8 cellular contexts compared by ENCODE assay signal in genomic region chr4:55866973-55867574, GRCh38. TPM values are rescaled to one million over a fixed set of nuclear protein-coding genes. Genes with fewer than 3 reads are reported as not detected.
DNase-seq lines count a peak whose midpoint lies in the region; ATAC-seq and TF ChIP-seq lines count a peak whose summit lies in the region.

No MANE protein-coding gene starts in this region.

- peak; percentile 34 to 73 (median 62) for TF ChIP-seq CTCF in breast epithelium (IDR thresholded peaks at IDR 0.05)
- peak; percentile 85 for TF ChIP-seq CTCF in kidney epithelial cell (IDR thresholded peaks at IDR 0.05; ENCODE audit: insufficient read depth, low read length, poor library complexity, severe bottlenecking)
- peak; percentile 59 to 86 (median 59) for TF ChIP-seq CTCF in testis (IDR thresholded peaks at IDR 0.05)

- peak overlapping the region; percentile 64 for H3K27ac Mint-ChIP-seq in activated naive CD8-positive, alpha-beta T cell
- H3K27ac Mint-ChIP-seq in activated naive CD8-positive, alpha-beta T cell treated with anti-CD3 and anti-CD28 coated beads for 36 hours, result no peak overlapping the region

- no peak for DNase-seq in activated naive CD8-positive, alpha-beta T cell treated with anti-CD3 and anti-CD28 coated beads for 36 hours
- peak; percentile 10 for DNase-seq in HuH-7 (ENCODE audit: low spot score)
- DNase-seq in NOMO-1 treated with DMSO at 0.1 percent for 48 hours (lab: John Stamatoyannopoulos, UW; ENCODE audit: unreplicated experiment), result peak; percentile 71
- no peak for DNase-seq in breast epithelium (ENCODE audit: low spot score in 2 of 2)
- peak; percentile 45 for DNase-seq in kidney epithelial cell (ENCODE audit: low read depth)
- peak; percentile 34 for DNase-seq in testis

- H3K4me1 Mint-ChIP-seq in activated naive CD8-positive, alpha-beta T cell (ENCODE audit: low read depth), result peaks cover 27% of the 10 kb centered on the region
- H3K4me1 Mint-ChIP-seq in activated naive CD8-positive, alpha-beta T cell treated with anti-CD3 and anti-CD28 coated beads for 36 hours, result peaks cover 18% of the 10 kb centered on the region

- ATAC-seq in GM21717 (IDR thresholded peaks at IDR 0.05; ENCODE audit: unreplicated experiment), result peak; percentile 84

- H3K4me1 ChIP-seq in breast epithelium, result no peaks in the 10 kb centered on the region
- H3K4me1 ChIP-seq in testis, result no peaks in the 10 kb centered on the region

- WGBS in testis, 2 donors, result 35% methylated on average over 4 of the region's 4 CpGs

- intact Hi-C loops in breast epithelium (cut with DNase I; ENCODE audit: low total_unique reads) (no loop called here), testis (cut with DNase I; ENCODE audit: low total_unique reads) (no loop called here)

- peaks cover 18% of the 10 kb centered on the region for H3K36me3 ChIP-seq in breast epithelium
- no peaks in the 10 kb centered on the region for H3K36me3 ChIP-seq in kidney epithelial cell (ENCODE audit: control insufficient read depth, insufficient read depth, low read length)
- H3K36me3 ChIP-seq in testis (ENCODE audit: low read depth, missing control alignments), result no peaks in the 10 kb centered on the region

- no peak overlapping the region for H3K27ac ChIP-seq in breast epithelium
- no peak overlapping the region for H3K27ac ChIP-seq in testis

- no peak overlapping the region for H3K4me3 Mint-ChIP-seq in activated naive CD8-positive, alpha-beta T cell
- no peak overlapping the region for H3K4me3 Mint-ChIP-seq in activated naive CD8-positive, alpha-beta T cell treated with anti-CD3 and anti-CD28 coated beads for 36 hours

- peaks cover 11% of the 10 kb centered on the region for H3K36me3 Mint-ChIP-seq in activated naive CD8-positive, alpha-beta T cell
- peaks cover 11% of the 10 kb centered on the region for H3K36me3 Mint-ChIP-seq in activated naive CD8-positive, alpha-beta T cell treated with anti-CD3 and anti-CD28 coated beads for 36 hours

- H3K9me3 ChIP-seq in breast epithelium (no peaks in the 10 kb centered on the region), testis (no peaks in the 10 kb centered on the region)

- no peak for TF ChIP-seq POLR2A in breast epithelium (IDR thresholded peaks at IDR 0.05)
- no peak for TF ChIP-seq POLR2A in testis (IDR thresholded peaks at IDR 0.05)

- no peaks in the 10 kb centered on the region for H3K27me3 Mint-ChIP-seq in activated naive CD8-positive, alpha-beta T cell
- H3K27me3 Mint-ChIP-seq in activated naive CD8-positive, alpha-beta T cell treated with anti-CD3 and anti-CD28 coated beads for 36 hours, result no peaks in the 10 kb centered on the region

- H3K27me3 ChIP-seq in breast epithelium (no peaks in the 10 kb centered on the region), kidney epithelial cell (ENCODE audit: control insufficient read depth, insufficient read depth, low read length) (no peaks in the 10 kb centered on the region), testis (no peaks in the 10 kb centered on the region)

- H3K9me3 Mint-ChIP-seq in activated naive CD8-positive, alpha-beta T cell (ENCODE audit: low read depth), result no peaks in the 10 kb centered on the region
- no peaks in the 10 kb centered on the region for H3K9me3 Mint-ChIP-seq in activated naive CD8-positive, alpha-beta T cell treated with anti-CD3 and anti-CD28 coated beads for 36 hours

- H3K4me3 ChIP-seq in breast epithelium (no peak overlapping the region), kidney epithelial cell (ENCODE audit: low read depth, low read length) (no peak overlapping the region), testis (no peak overlapping the region)

RNA-seq across cellular contexts. Expression of gene EXOC1, which starts 13.6 kb away (rescaled TPM):
- total RNA-seq in activated naive CD8-positive, alpha-beta T cell treated with anti-CD3 and anti-CD28 coated beads for 36 hours, result 10 to 100 TPM; 21.7 to 22.2 TPM
- total RNA-seq in breast epithelium (10 to 100 TPM; 37.4 to 54.4 (median 45.6) TPM), kidney epithelial cell (32.4 and 41.1 TPM in 2 replicates), testis (10 to 100 TPM; 40.4 to 46.4 TPM)
- 29.4 TPM for polyA plus RNA-seq in testis (ENCODE audit: insufficient read depth, low read depth, low replicate concordance)

RNA-seq across cellular contexts. Expression of gene EXOC1L, which starts 47.5 kb away (rescaled TPM):
- total RNA-seq in activated naive CD8-positive, alpha-beta T cell treated with anti-CD3 and anti-CD28 coated beads for 36 hours, result not detected
- total RNA-seq in breast epithelium (not detected), kidney epithelial cell (not detected in 2 replicates), testis (under 1 TPM in 1 of 2 donors, not detected in 1; 0.50 TPM)
- not detected for polyA plus RNA-seq in testis (ENCODE audit: insufficient read depth, low read depth, low replicate concordance)

Comparison
In these comparisons a context has a peak if more than half of its experiments do, and no peak if none do; other contexts are left out.
1. DNase-seq: peak in HuH-7 (single experiment), NOMO-1 treated with DMSO at 0.1 percent for 48 hours (single experiment), kidney epithelial cell (single experiment) and testis (single experiment); none in activated naive CD8-positive, alpha-beta T cell treated with anti-CD3 and anti-CD28 coated beads for 36 hours (single experiment) and breast epithelium (0 of 2).
2. Peak in every context shown above with its lines, with median percentiles within 50 percentile points of each other: CTCF ChIP-seq.